2 cellular contexts compared by ENCODE assay signal in genomic region chr4:24971192-24971591, GRCh38.
TF ChIP-seq lines count a peak whose summit lies in the region.

No MANE protein-coding gene starts in this region.

TF ChIP-seq in GM23338, 12 proteins besides CTCF, POLR2A, EP300 and RAD21:
- TF ChIP-seq JUNB (IDR thresholded peaks at IDR 0.05; ENCODE audit: unreplicated experiment): no peak
- TF ChIP-seq EZH2phosphoT487 (IDR thresholded peaks at IDR 0.05; ENCODE audit: unreplicated experiment): no peak
- no peak for TF ChIP-seq CREB1 (CRISPR knock-in tag; IDR thresholded peaks at IDR 0.05; ENCODE audit: low read depth)
- TF ChIP-seq ZNF331 (CRISPR knock-in tag; IDR thresholded peaks at IDR 0.05; ENCODE audit: low read depth): no peak
- TF ChIP-seq ZNF114 (CRISPR knock-in tag; IDR thresholded peaks at IDR 0.05): no peak
- TF ChIP-seq, protein P1, sequence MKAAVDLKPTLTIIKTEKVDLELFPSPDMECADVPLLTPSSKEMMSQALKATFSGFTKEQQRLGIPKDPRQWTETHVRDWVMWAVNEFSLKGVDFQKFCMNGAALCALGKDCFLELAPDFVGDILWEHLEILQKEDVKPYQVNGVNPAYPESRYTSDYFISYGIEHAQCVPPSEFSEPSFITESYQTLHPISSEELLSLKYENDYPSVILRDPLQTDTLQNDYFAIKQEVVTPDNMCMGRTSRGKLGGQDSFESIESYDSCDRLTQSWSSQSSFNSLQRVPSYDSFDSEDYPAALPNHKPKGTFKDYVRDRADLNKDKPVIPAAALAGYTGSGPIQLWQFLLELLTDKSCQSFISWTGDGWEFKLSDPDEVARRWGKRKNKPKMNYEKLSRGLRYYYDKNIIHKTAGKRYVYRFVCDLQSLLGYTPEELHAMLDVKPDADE (IDR thresholded peaks at IDR 0.05): no peak
- TF ChIP-seq POLR2AphosphoS5 (IDR thresholded peaks at IDR 0.05; ENCODE audit: low read depth): no peak
- no peak for TF ChIP-seq NANOG (IDR thresholded peaks at IDR 0.05; ENCODE audit: borderline replicate concordance)
- no peak for TF ChIP-seq ZNF462 (CRISPR knock-in tag; IDR thresholded peaks at IDR 0.05)
- TF ChIP-seq STAT1 (IDR thresholded peaks at IDR 0.05; ENCODE audit: unreplicated experiment): no peak
- TF ChIP-seq EZH2 (IDR thresholded peaks at IDR 0.05; ENCODE audit: low read depth, unreplicated experiment): no peak
- no peak for TF ChIP-seq REST (IDR thresholded peaks at IDR 0.05; ENCODE audit: unreplicated experiment)

TF ChIP-seq in HepG2, 621 proteins besides CTCF, POLR2A, EP300 and RAD21 (continues in another document):
- no peak for TF ChIP-seq ZNF703 (CRISPR knock-in tag; IDR thresholded peaks at IDR 0.05; ENCODE audit: borderline replicate concordance)
- TF ChIP-seq CEBPB (IDR thresholded peaks at IDR 0.05; ENCODE audit: borderline replicate concordance, low read depth, low read length): peak; percentile 18; the same call in 1 of the 2 replicates
- no peak for TF ChIP-seq ZNF776 (CRISPR knock-in tag; IDR thresholded peaks at IDR 0.05)
- no peak for TF ChIP-seq NFYB (CRISPR knock-in tag; IDR thresholded peaks at IDR 0.05)
- peak; percentile 20; the same call in 1 of the 2 replicates for TF ChIP-seq NFE2L2 (IDR thresholded peaks at IDR 0.05; ENCODE audit: low read length)
- peak; percentile 54; the same call in 1 of the 2 replicates for TF ChIP-seq CBX5 (CRISPR knock-in tag; IDR thresholded peaks at IDR 0.05; ENCODE audit: borderline replicate concordance)
- no peak for TF ChIP-seq ZFY (CRISPR knock-in tag; IDR thresholded peaks at IDR 0.05)
- TF ChIP-seq PCBP1 (IDR thresholded peaks at IDR 0.05; ENCODE audit: borderline replicate concordance, low read depth, low read length): no peak
- TF ChIP-seq TFAP4 (IDR thresholded peaks at IDR 0.05; ENCODE audit: borderline replicate concordance, low read depth): no peak
- no peak for TF ChIP-seq EED (CRISPR knock-in tag; IDR thresholded peaks at IDR 0.05)
- TF ChIP-seq ZNF253 (CRISPR knock-in tag; IDR thresholded peaks at IDR 0.05; ENCODE audit: borderline replicate concordance): no peak
- TF ChIP-seq ZNF691 (CRISPR knock-in tag; IDR thresholded peaks at IDR 0.05; ENCODE audit: borderline replicate concordance, low read depth): no peak
- 0 out of 2 replicates have a peak, but pooled peaks have one; percentile 41 for TF ChIP-seq MAFG (CRISPR knock-in tag; IDR thresholded peaks at IDR 0.05)
- TF ChIP-seq SSRP1 (CRISPR knock-in tag; IDR thresholded peaks at IDR 0.05): no peak
- 0 out of 2 replicates have a peak, but pooled peaks have one; percentile 19 for TF ChIP-seq HNF4A (CRISPR knock-in tag; IDR thresholded peaks at IDR 0.05)
- TF ChIP-seq, protein P2, sequence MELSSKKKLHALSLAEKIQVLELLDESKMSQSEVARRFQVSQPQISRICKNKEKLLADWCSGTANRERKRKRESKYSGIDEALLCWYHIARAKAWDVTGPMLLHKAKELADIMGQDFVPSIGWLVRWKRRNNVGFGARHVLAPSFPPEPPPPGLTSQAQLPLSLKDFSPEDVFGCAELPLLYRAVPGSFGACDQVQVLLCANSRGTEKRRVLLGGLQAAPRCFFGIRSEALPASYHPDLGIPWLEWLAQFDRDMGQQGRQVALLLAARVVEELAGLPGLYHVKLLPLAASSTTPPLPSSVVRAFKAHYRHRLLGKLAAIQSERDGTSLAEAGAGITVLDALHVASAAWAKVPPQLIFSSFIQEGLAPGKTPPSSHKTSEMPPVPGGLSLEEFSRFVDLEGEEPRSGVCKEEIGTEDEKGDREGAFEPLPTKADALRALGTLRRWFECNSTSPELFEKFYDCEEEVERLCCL (CRISPR knock-in tag; IDR thresholded peaks at IDR 0.05; ENCODE audit: borderline replicate concordance): no peak
- no peak for TF ChIP-seq ZNF292 (CRISPR knock-in tag; IDR thresholded peaks at IDR 0.05; ENCODE audit: borderline replicate concordance, low read depth)
- no peak for TF ChIP-seq ZFP1 (CRISPR knock-in tag; IDR thresholded peaks at IDR 0.05)
- TF ChIP-seq SOX6 (IDR thresholded peaks at IDR 0.05): no peak
- peak; percentile 37; the same call in 1 of the 2 replicates for TF ChIP-seq SOX6 (CRISPR knock-in tag; IDR thresholded peaks at IDR 0.05)
- no peak for TF ChIP-seq ZNF878 (CRISPR knock-in tag; IDR thresholded peaks at IDR 0.05)
- 0 out of 2 replicates have a peak, but pooled peaks have one; percentile 29 for TF ChIP-seq ZNF644 (CRISPR knock-in tag; IDR thresholded peaks at IDR 0.05; ENCODE audit: low read depth)
- 0 out of 2 replicates have a peak, but pooled peaks have one; percentile 10 for TF ChIP-seq CEBPG (CRISPR knock-in tag; IDR thresholded peaks at IDR 0.05)
- no peak for TF ChIP-seq ERF (CRISPR knock-in tag; IDR thresholded peaks at IDR 0.05)
- TF ChIP-seq, protein P3, sequence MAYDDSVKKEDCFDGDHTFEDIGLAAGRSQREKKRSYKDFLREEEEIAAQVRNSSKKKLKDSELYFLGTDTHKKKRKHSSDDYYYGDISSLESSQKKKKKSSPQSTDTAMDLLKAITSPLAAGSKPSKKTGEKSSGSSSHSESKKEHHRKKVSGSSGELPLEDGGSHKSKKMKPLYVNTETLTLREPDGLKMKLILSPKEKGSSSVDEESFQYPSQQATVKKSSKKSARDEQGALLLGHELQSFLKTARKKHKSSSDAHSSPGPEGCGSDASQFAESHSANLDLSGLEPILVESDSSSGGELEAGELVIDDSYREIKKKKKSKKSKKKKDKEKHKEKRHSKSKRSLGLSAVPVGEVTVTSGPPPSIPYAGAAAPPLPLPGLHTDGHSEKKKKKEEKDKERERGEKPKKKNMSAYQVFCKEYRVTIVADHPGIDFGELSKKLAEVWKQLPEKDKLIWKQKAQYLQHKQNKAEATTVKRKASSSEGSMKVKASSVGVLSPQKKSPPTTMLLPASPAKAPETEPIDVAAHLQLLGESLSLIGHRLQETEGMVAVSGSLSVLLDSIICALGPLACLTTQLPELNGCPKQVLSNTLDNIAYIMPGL (CRISPR knock-in tag; IDR thresholded peaks at IDR 0.05; ENCODE audit: borderline replicate concordance in 1 of 2, low read depth in 1 of 2): no peak
- no peak for TF ChIP-seq KDM5B (CRISPR knock-in tag; IDR thresholded peaks at IDR 0.05; ENCODE audit: borderline replicate concordance)
- no peak for TF ChIP-seq ZNF362 (CRISPR knock-in tag; IDR thresholded peaks at IDR 0.05; ENCODE audit: borderline replicate concordance)
- TF ChIP-seq PITX1 (CRISPR knock-in tag; IDR thresholded peaks at IDR 0.05): no peak
- TF ChIP-seq, protein P1 (CRISPR knock-in tag; IDR thresholded peaks at IDR 0.05): no peak
- no peak for TF ChIP-seq NR3C1 (CRISPR knock-in tag; IDR thresholded peaks at IDR 0.05)
- no peak for TF ChIP-seq MTF1 (CRISPR knock-in tag; IDR thresholded peaks at IDR 0.05)
- TF ChIP-seq ZNF33A (CRISPR knock-in tag; IDR thresholded peaks at IDR 0.05; ENCODE audit: borderline replicate concordance): no peak
- peak; percentile 68 for TF ChIP-seq FOSL2 (CRISPR knock-in tag; IDR thresholded peaks at IDR 0.05)
- TF ChIP-seq NFE2 (CRISPR knock-in tag; IDR thresholded peaks at IDR 0.05): peak; percentile 90
- TF ChIP-seq, protein P4, sequence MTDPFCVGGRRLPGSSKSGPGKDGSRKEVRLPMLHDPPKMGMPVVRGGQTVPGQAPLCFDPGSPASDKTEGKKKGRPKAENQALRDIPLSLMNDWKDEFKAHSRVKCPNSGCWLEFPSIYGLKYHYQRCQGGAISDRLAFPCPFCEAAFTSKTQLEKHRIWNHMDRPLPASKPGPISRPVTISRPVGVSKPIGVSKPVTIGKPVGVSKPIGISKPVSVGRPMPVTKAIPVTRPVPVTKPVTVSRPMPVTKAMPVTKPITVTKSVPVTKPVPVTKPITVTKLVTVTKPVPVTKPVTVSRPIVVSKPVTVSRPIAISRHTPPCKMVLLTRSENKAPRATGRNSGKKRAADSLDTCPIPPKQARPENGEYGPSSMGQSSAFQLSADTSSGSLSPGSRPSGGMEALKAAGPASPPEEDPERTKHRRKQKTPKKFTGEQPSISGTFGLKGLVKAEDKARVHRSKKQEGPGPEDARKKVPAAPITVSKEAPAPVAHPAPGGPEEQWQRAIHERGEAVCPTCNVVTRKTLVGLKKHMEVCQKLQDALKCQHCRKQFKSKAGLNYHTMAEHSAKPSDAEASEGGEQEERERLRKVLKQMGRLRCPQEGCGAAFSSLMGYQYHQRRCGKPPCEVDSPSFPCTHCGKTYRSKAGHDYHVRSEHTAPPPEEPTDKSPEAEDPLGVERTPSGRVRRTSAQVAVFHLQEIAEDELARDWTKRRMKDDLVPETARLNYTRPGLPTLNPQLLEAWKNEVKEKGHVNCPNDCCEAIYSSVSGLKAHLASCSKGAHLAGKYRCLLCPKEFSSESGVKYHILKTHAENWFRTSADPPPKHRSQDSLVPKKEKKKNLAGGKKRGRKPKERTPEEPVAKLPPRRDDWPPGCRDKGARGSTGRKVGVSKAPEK (CRISPR knock-in tag; IDR thresholded peaks at IDR 0.05; ENCODE audit: borderline replicate concordance): no peak
- TF ChIP-seq SOX13 (IDR thresholded peaks at IDR 0.05): no peak
- TF ChIP-seq SOX13 (CRISPR knock-in tag; conservative IDR thresholded peaks at IDR 0.05 in 1 of 2, IDR thresholded peaks at IDR 0.05 in 1 of 2): peak in 1 of 2 experiments; percentile 53; a peak in 1 of 4 replicates
- no peak for TF ChIP-seq EZH2 (conservative IDR thresholded peaks at IDR 0.05; ENCODE audit: low read depth, low read length)
- TF ChIP-seq IRF9 (CRISPR knock-in tag; IDR thresholded peaks at IDR 0.05; ENCODE audit: borderline replicate concordance): no peak
- TF ChIP-seq ZBTB44 (CRISPR knock-in tag; IDR thresholded peaks at IDR 0.05): no peak
- no peak for TF ChIP-seq ZNF275 (CRISPR knock-in tag; IDR thresholded peaks at IDR 0.05; ENCODE audit: borderline replicate concordance)
- TF ChIP-seq ZBTB26 (CRISPR knock-in tag; IDR thresholded peaks at IDR 0.05; ENCODE audit: borderline replicate concordance): no peak
- TF ChIP-seq MTA1 (CRISPR knock-in tag; IDR thresholded peaks at IDR 0.05; ENCODE audit: borderline replicate concordance): no peak
- no peak for TF ChIP-seq ZNF781 (CRISPR knock-in tag; IDR thresholded peaks at IDR 0.05; ENCODE audit: borderline replicate concordance, not compliant biosample characterization)
